34 cellular contexts compared by ENCODE assay signal in genomic region chr10:43068136-43068395, GRCh38. TPM values are rescaled to one million over a fixed set of nuclear protein-coding genes. Genes with fewer than 3 reads are reported as not detected.
"Had no signal": no experiment of that assay in that cellular context is flagged by ENCODE, and none has a peak within 500 bp of the region (broad histone marks: within the 10 kb centered on the region; RNA-seq: fewer than 3 reads in every experiment).

No MANE protein-coding gene starts in this region.

- H3K36me3 Mint-ChIP-seq: activated naive CD8-positive, alpha-beta T cell treated with anti-CD3 and anti-CD28 coated beads for 36 hours; brain had no signal

- H3K4me3 Mint-ChIP-seq: activated B cell treated with CpG ODN at 0.5 μM for 24 hours; activated CD8-positive, alpha-beta T cell treated with anti-CD3 and anti-CD28 coated beads for 36 hours; activated naive CD8-positive, alpha-beta T cell treated with anti-CD3 and anti-CD28 coated beads for 36 hours; activated naive CD8-positive, alpha-beta T cell treated with anti-CD3 and anti-CD28 coated beads, Interleukin-2, amount 50 U/mL, for 24 hours; activated T-cell treated with anti-CD3 and anti-CD28 coated beads, Interleukin-2, amount 50 U/mL, for 4 hours; activated T-helper 17 cell treated with anti-CD3 and anti-CD28 coated beads, Interleukin-2, amount 50 U/mL, for 72 hours; brain; central memory CD8-positive, alpha-beta T cell; dendritic cell treated with granulocyte-macrophage colony-stimulating factor and Interleukin-4, amounts not matched to agents 40 ng/mL and 50 ng/mL, for 4 days; endodermal cell; T-helper 17 cell; T-helper 2 cell treated with Interferon-gamma antibody and Interleukin-4, amounts not matched to agents 5 μg/mL and 100 μg/mL, for 36 hours had no signal

- ATAC-seq: activated CD4-positive, CD25-positive, alpha-beta regulatory T cell treated with anti-CD3 and anti-CD28 coated beads, Interleukin-2, amount 50 U/mL, for 24 hours; activated CD8-positive, alpha-beta T cell treated with anti-CD3 and anti-CD28 coated beads for 36 hours; activated naive CD8-positive, alpha-beta T cell treated with anti-CD3 and anti-CD28 coated beads, Interleukin-2, amount 50 U/mL, for 24 hours; activated T-cell treated with anti-CD3 and anti-CD28 coated beads, Interleukin-2, amount 50 U/mL, for 4 hours; activated T-helper 17 cell treated with anti-CD3 and anti-CD28 coated beads, Interleukin-2, amount 50 U/mL, for 72 hours; esophagus mucosa; T-helper 17 cell had no signal

- H3K27me3 ChIP-seq: adrenal gland, ascending aorta, dorsolateral prefrontal cortex had no signal

- H3K9me3 ChIP-seq: adrenal gland, ascending aorta, breast epithelium had no signal

- H3K4me1 ChIP-seq: adrenal gland, ascending aorta, breast epithelium had no signal

- H3K4me3 ChIP-seq: adrenal gland, ascending aorta, breast epithelium, cardiac muscle cell, coronary artery, dorsolateral prefrontal cortex had no signal

- H3K4me1 Mint-ChIP-seq: activated B cell treated with CpG ODN at 0.5 μM for 24 hours; activated naive CD8-positive, alpha-beta T cell treated with anti-CD3 and anti-CD28 coated beads for 36 hours; activated naive CD8-positive, alpha-beta T cell treated with anti-CD3 and anti-CD28 coated beads, Interleukin-2, amount 50 U/mL, for 24 hours; activated T-helper 17 cell treated with anti-CD3 and anti-CD28 coated beads, Interleukin-2, amount 50 U/mL, for 72 hours; central memory CD8-positive, alpha-beta T cell; T-helper 17 cell had no signal

- H3K27ac Mint-ChIP-seq: activated B cell treated with CpG ODN at 0.5 μM for 24 hours; activated CD8-positive, alpha-beta T cell treated with anti-CD3 and anti-CD28 coated beads for 36 hours; activated naive CD8-positive, alpha-beta T cell treated with anti-CD3 and anti-CD28 coated beads for 36 hours; activated naive CD8-positive, alpha-beta T cell treated with anti-CD3 and anti-CD28 coated beads, Interleukin-2, amount 50 U/mL, for 24 hours; activated T-helper 17 cell treated with anti-CD3 and anti-CD28 coated beads, Interleukin-2, amount 50 U/mL, for 72 hours; dendritic cell treated with granulocyte-macrophage colony-stimulating factor and Interleukin-4, amounts not matched to agents 40 ng/mL and 50 ng/mL, for 4 days; endodermal cell; T-helper 17 cell; T-helper 2 cell treated with Interferon-gamma antibody and Interleukin-4, amounts not matched to agents 5 μg/mL and 100 μg/mL, for 36 hours had no signal

- H3K27ac ChIP-seq: adrenal gland, ascending aorta, breast epithelium, cardiac muscle cell, coronary artery, dorsolateral prefrontal cortex, WERI-Rb-1 had no signal

- H3K27me3 Mint-ChIP-seq: activated naive CD8-positive, alpha-beta T cell treated with anti-CD3 and anti-CD28 coated beads for 36 hours; activated naive CD8-positive, alpha-beta T cell treated with anti-CD3 and anti-CD28 coated beads, Interleukin-2, amount 50 U/mL, for 24 hours; activated T-helper 17 cell treated with anti-CD3 and anti-CD28 coated beads, Interleukin-2, amount 50 U/mL, for 72 hours; central memory CD8-positive, alpha-beta T cell had no signal

- H3K36me3 ChIP-seq: adrenal gland, ascending aorta, breast epithelium, cardiac muscle cell, WERI-Rb-1 had no signal

- DNase-seq: activated B cell treated with CpG ODN at 0.5 μM for 24 hours; activated CD4-positive, alpha-beta T cell treated with anti-CD3 and anti-CD28 coated beads for 48 hours; activated CD4-positive, alpha-beta T cell treated with anti-CD3 and anti-CD28 coated beads, Interleukin-2, amount 50 U/mL, for 1 hour; activated CD4-positive, alpha-beta T cell treated with anti-CD3 and anti-CD28 coated beads, Interleukin-2, amount 50 U/mL, for 48 hours; activated CD8-positive, alpha-beta memory T cell treated with anti-CD3 and anti-CD28 coated beads for 24 hours; activated CD8-positive, alpha-beta T cell treated with anti-CD3 and anti-CD28 coated beads for 36 hours; activated effector memory CD4-positive, alpha-beta T cell treated with Interleukin-2 at 50 U/mL for 16 hours; activated gamma-delta T cell treated with Interleukin-2 at 50 U/mL for 16 hours; activated naive CD4-positive, alpha-beta T cell treated with anti-CD3 and anti-CD28 coated beads, Interleukin-2, amount 50 U/mL, for 16 hours; activated naive CD4-positive, alpha-beta T cell treated with Interleukin-2 at 50 U/mL for 16 hours; activated naive CD8-positive, alpha-beta T cell treated with anti-CD3 and anti-CD28 coated beads for 36 hours; activated naive CD8-positive, alpha-beta T cell treated with anti-CD3 and anti-CD28 coated beads, Interleukin-2, amount 50 U/mL, for 24 hours; activated T-cell treated with anti-CD3 and anti-CD28 coated beads, Interleukin-2, amount 50 U/mL, for 4 hours; adrenal gland; amygdala; dorsolateral prefrontal cortex; effector memory CD4-positive, alpha-beta T cell; endodermal cell; foreskin fibroblast; T-helper 1 cell; T-helper 17 cell; T1000; WERI-Rb-1 had no signal

- H3K9me3 Mint-ChIP-seq: activated B cell treated with CpG ODN at 0.5 μM for 24 hours; activated CD8-positive, alpha-beta T cell treated with anti-CD3 and anti-CD28 coated beads for 36 hours; activated naive CD8-positive, alpha-beta T cell treated with anti-CD3 and anti-CD28 coated beads for 36 hours; activated naive CD8-positive, alpha-beta T cell treated with anti-CD3 and anti-CD28 coated beads, Interleukin-2, amount 50 U/mL, for 24 hours; activated T-cell treated with anti-CD3 and anti-CD28 coated beads, Interleukin-2, amount 50 U/mL, for 4 hours; activated T-helper 17 cell treated with anti-CD3 and anti-CD28 coated beads, Interleukin-2, amount 50 U/mL, for 72 hours; brain; central memory CD8-positive, alpha-beta T cell; dendritic cell treated with granulocyte-macrophage colony-stimulating factor and Interleukin-4, amounts not matched to agents 40 ng/mL and 50 ng/mL, for 4 days; endodermal cell; T-helper 2 cell treated with Interferon-gamma antibody and Interleukin-4, amounts not matched to agents 5 μg/mL and 100 μg/mL, for 36 hours had no signal

RNA-seq across cellular contexts. Expression of gene RET, which starts 8.8 kb away (rescaled TPM):
- total RNA-seq: activated B cell treated with CpG ODN at 0.5 μM for 24 hours; activated naive CD8-positive, alpha-beta T cell treated with anti-CD3 and anti-CD28 coated beads for 36 hours; ascending aorta had no signal
- polyA plus RNA-seq: cardiac muscle cell had no signal
